ENCODE assay signal across 10 cellular contexts in the genomic region with DNA sequence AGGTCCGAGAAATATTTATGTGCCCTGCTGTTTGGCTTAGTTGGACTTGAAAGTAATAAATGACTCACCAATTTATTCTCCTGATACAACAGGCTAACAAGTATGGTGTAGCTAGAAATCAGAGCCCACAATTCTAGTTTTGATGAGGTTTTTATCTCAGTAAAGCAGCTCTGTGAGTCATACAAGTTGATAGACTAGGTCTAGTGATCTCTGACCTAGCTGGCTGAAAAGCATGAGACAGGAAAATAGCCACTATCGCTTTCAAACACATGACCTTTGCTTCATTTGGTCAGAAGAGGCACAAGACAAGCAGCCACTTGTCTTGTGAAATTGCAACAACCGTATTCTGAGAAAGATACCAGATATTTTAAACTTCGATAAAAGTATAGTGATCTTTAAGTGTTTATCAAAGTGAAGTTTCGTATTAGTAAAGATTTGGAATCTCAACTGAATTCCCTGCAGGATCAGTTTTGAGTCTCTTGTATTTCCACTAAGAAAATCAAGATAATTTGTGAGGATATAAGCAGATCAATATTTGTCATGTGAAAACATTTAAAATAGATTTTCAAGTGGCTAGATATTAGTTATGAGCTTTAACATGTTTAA.
DNase-seq lines count a peak whose midpoint lies in the region; ATAC-seq, FAIRE-seq and TF ChIP-seq lines count a peak whose summit lies in the region.
"Had no signal": no experiment of that assay in that cellular context is flagged by ENCODE, and none has a peak within 500 bp of the region (broad histone marks: within the 10 kb centered on the region; RNA-seq: fewer than 3 reads in every experiment).

No MANE protein-coding gene starts in this region.

- H3K4me1 Mint-ChIP-seq in stimulated activated effector memory CD8-positive, alpha-beta T cell treated with anti-CD3 and anti-CD28 coated beads, Interleukin-12 subunit alpha, Interleukin-12 subunit beta, amount 100 ng/mL, for 72 hours: no peaks in the 10 kb centered on the region

- no peak overlapping the region for H3K27ac Mint-ChIP-seq in stimulated activated effector memory CD8-positive, alpha-beta T cell treated with anti-CD3 and anti-CD28 coated beads, Interleukin-12 subunit alpha, Interleukin-12 subunit beta, amount 100 ng/mL, for 72 hours

- 52 to 53% methylated on average over 5 of the region's 5 CpGs for WGBS in body of pancreas, 2 donors
- WGBS in transverse colon (ENCODE audit: low coverage in 1 of 2), 2 donors: 53 to 60% methylated on average over 5 of the region's 5 CpGs

- no peak overlapping the region for H3K27ac ChIP-seq in body of pancreas
- H3K27ac ChIP-seq in transverse colon: peak overlapping the region in 1 of 4 donors; percentile 4

- TF ChIP-seq POLR2A in body of pancreas (IDR thresholded peaks at IDR 0.05) (no peak), transverse colon (IDR thresholded peaks at IDR 0.05) (no peak), GM12892 (IDR thresholded peaks at IDR 0.05; ENCODE audit: low read depth, low read length) (no peak)

- FAIRE-seq in GM12892 (lab: Jason Lieb, UNC): no peak

- H3K9me3 ChIP-seq in body of pancreas (no peaks in the 10 kb centered on the region), transverse colon (no peaks in the 10 kb centered on the region)

- intact Hi-C loops in Right ventricle myocardium superior (cut with DNase I): no loop called here
- intact Hi-C loops in cardiac septum (cut with DNase I): no loop called here
- intact Hi-C loops in body of pancreas (cut with DNase I): no loop called here
- intact Hi-C loops in transverse colon (cut with DNase I; ENCODE audit: low total_unique reads): no loop called here

- H3K9me3 Mint-ChIP-seq in stimulated activated effector memory CD8-positive, alpha-beta T cell treated with anti-CD3 and anti-CD28 coated beads, Interleukin-12 subunit alpha, Interleukin-12 subunit beta, amount 100 ng/mL, for 72 hours: peaks cover 13% of the 10 kb centered on the region

- DNase-seq in Right ventricle myocardium superior (no peak), cardiac septum (ENCODE audit: low spot score) (no peak), HS-5 (ENCODE audit: low read depth) (peak; percentile 1), foreskin melanocyte (peak; percentile 74), body of pancreas (no peak), transverse colon (no peak), GM12892 (ENCODE audit: insufficient read length) (no peak)
- no peak for DNase-seq in stimulated activated effector memory CD8-positive, alpha-beta T cell treated with anti-CD3 and anti-CD28 coated beads, Interleukin-12 subunit alpha, Interleukin-12 subunit beta, amount 100 ng/mL, for 72 hours (ENCODE audit: low spot score in 2 of 2)
- DNase-seq: activated effector memory CD4-positive, alpha-beta T cell treated with anti-CD3 and anti-CD28 coated beads, Interleukin-2, amount 50 U/mL, for 16 hours; NCI-H82 had no signal

- H3K36me3 ChIP-seq in body of pancreas (replicated peaks in 1 of 2; ENCODE audit: insufficient read depth in 1 of 2, low read depth in 2 of 2) (no peaks in the 10 kb centered on the region), transverse colon (no peaks in the 10 kb centered on the region)

- H3K4me3 ChIP-seq in body of pancreas (no peak overlapping the region), transverse colon (no peak overlapping the region)

- in situ Hi-C loops in transverse colon (cut with MboI; ENCODE audit: low pct_ligation_motif_present in 1 of 4, low pct_unique_long_range_greater_than_20kb in 1 of 4, low sequenced_read_pairs in 3 of 4): no loop called here

- no peaks in the 10 kb centered on the region for H3K36me3 Mint-ChIP-seq in stimulated activated effector memory CD8-positive, alpha-beta T cell treated with anti-CD3 and anti-CD28 coated beads, Interleukin-12 subunit alpha, Interleukin-12 subunit beta, amount 100 ng/mL, for 72 hours

- H3K4me1 ChIP-seq in body of pancreas: peaks cover 4% of the 10 kb centered on the region
- H3K4me1 ChIP-seq in transverse colon: peaks cover 0 to 4% (median 2%) of the 10 kb centered on the region in 4 donors

- no peaks in the 10 kb centered on the region for H3K27me3 ChIP-seq in body of pancreas
- H3K27me3 ChIP-seq in transverse colon: no peaks in the 10 kb centered on the region

- H3K4me3 Mint-ChIP-seq in stimulated activated effector memory CD8-positive, alpha-beta T cell treated with anti-CD3 and anti-CD28 coated beads, Interleukin-12 subunit alpha, Interleukin-12 subunit beta, amount 100 ng/mL, for 72 hours: no peak overlapping the region

- no peak for TF ChIP-seq CTCF in body of pancreas (IDR thresholded peaks at IDR 0.05)
- TF ChIP-seq CTCF in transverse colon (IDR thresholded peaks at IDR 0.05): no peak

- ATAC-seq in Right ventricle myocardium superior (ENCODE audit: poor library complexity): peak; percentile 71
- no peak for ATAC-seq in body of pancreas
- ATAC-seq in stimulated activated effector memory CD8-positive, alpha-beta T cell treated with anti-CD3 and anti-CD28 coated beads, Interleukin-12 subunit alpha, Interleukin-12 subunit beta, amount 100 ng/mL, for 72 hours: no peak

- TF ChIP-seq EP300 in transverse colon (IDR thresholded peaks at IDR 0.05; ENCODE audit: low read depth): no peak

Comparison
In these comparisons a context has a peak if more than half of its experiments do, and no peak if none do; other contexts are left out.
1. DNase-seq: peak in HS-5 (single experiment) and foreskin melanocyte (single experiment); none in Right ventricle myocardium superior (single experiment), cardiac septum (single experiment), body of pancreas (0 of 4), transverse colon (single experiment), stimulated activated effector memory CD8-positive, alpha-beta T cell treated with anti-CD3 and anti-CD28 coated beads, Interleukin-12 subunit alpha, Interleukin-12 subunit beta, amount 100 ng/mL, for 72 hours (0 of 2) and GM12892 (single experiment).